ENCODE assay signal across 15 cellular contexts in the genomic region with DNA sequence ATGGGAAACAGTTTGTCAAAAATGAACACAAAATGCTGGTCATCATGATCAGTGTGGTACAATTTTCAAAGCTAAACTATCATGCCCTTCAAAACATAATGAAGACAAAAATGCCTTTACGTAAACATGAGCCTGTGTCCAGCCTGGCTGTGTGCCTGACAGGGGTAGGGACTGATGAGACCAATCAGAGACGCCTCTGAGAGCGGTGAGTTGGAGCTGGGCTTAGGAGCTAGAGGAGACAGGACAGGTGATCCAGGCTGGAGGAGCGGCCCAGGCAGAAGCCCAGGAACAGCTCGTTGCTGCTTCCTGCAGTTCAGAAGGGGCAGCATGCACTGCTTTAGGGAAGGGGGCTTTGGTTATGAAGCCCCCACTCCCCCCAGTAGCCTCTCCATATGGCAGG.
DNase-seq lines count a peak whose midpoint lies in the region; ATAC-seq and TF ChIP-seq lines count a peak whose summit lies in the region.
"Had no signal": no experiment of that assay in that cellular context is flagged by ENCODE, and none has a peak within 500 bp of the region (broad histone marks: within the 10 kb centered on the region; RNA-seq: fewer than 3 reads in every experiment).

No MANE protein-coding gene starts in this region.

- intact Hi-C loops in esophagus muscularis mucosa (cut with DNase I): no loop called here

- peaks cover 0 to 69% (median 30%) of the 10 kb centered on the region in 10 experiments; a peak in 17 of 20 replicates for H3K4me1 ChIP-seq in BLaER1 treated with 17β-estradiol and CSF1 and Interleukin-3, amounts not matched to agents 10 nM and 100 nM
- H3K4me1 ChIP-seq in esophagus muscularis mucosa (peaks cover 20 to 47% (median 43%) of the 10 kb centered on the region in 4 donors), thoracic aorta (ENCODE audit: control insufficient read depth in 1 of 2, low read depth in 2 of 2) (peaks cover 12 to 59% of the 10 kb centered on the region in 2 donors)
- H3K4me1 ChIP-seq: BLaER1 had no signal

- H3K4me2 ChIP-seq in BLaER1 treated with 17β-estradiol and CSF1 and Interleukin-3, amounts not matched to agents 10 nM and 100 nM: peak overlapping the region in 5 of 11 experiments; percentile 7 to 46 (median 24); a peak in 6 of 22 replicates
- H3K4me2 ChIP-seq: BLaER1 had no signal

- H3K4me1 Mint-ChIP-seq in activated T-cell treated with anti-CD3 and anti-CD28 coated beads, Interleukin-2, amount 50 U/mL, for 72 hours (ENCODE audit: low read depth): no peaks in the 10 kb centered on the region
- H3K4me1 Mint-ChIP-seq: CD4-positive, CD25-positive, alpha-beta regulatory T cell had no signal

- TF ChIP-seq CTCF in esophagus muscularis mucosa (IDR thresholded peaks at IDR 0.05) (peak in 2 of 3 experiments; percentile 18 to 32), thoracic aorta (IDR thresholded peaks at IDR 0.05) (no peak)

- H3K4me3 Mint-ChIP-seq in activated T-cell treated with anti-CD3 and anti-CD28 coated beads, Interleukin-2, amount 50 U/mL, for 72 hours: no peak overlapping the region
- H3K4me3 Mint-ChIP-seq: CD4-positive, CD25-positive, alpha-beta regulatory T cell had no signal

- TF ChIP-seq EP300 in esophagus muscularis mucosa (IDR thresholded peaks at IDR 0.05): no peak

- no peaks in the 10 kb centered on the region for H3K9me3 ChIP-seq in BLaER1 treated with 17β-estradiol and CSF1 and Interleukin-3, amounts not matched to agents 10 nM and 100 nM (replicated peaks in 1 of 11)
- H3K9me3 ChIP-seq in esophagus muscularis mucosa: no peaks in the 10 kb centered on the region
- H3K9me3 ChIP-seq in thoracic aorta: no peaks in the 10 kb centered on the region
- H3K9me3 ChIP-seq: BLaER1 had no signal

- no peak overlapping the region for H3K4me3 ChIP-seq in BLaER1 treated with 17β-estradiol and CSF1 and Interleukin-3, amounts not matched to agents 10 nM and 100 nM
- H3K4me3 ChIP-seq in esophagus muscularis mucosa: no peak overlapping the region
- H3K4me3 ChIP-seq in thoracic aorta: no peak overlapping the region
- H3K4me3 ChIP-seq in H7 (ENCODE audit: insufficient read depth, low read depth, low read length): no peak overlapping the region
- H3K4me3 ChIP-seq: BLaER1, GM12878, K562 had no signal

- H3K27me3 Mint-ChIP-seq in activated T-cell treated with anti-CD3 and anti-CD28 coated beads, Interleukin-2, amount 50 U/mL, for 72 hours (ENCODE audit: low read depth): no peaks in the 10 kb centered on the region

- no peaks in the 10 kb centered on the region for H3K27me3 ChIP-seq in BLaER1 treated with 17β-estradiol and CSF1 and Interleukin-3, amounts not matched to agents 10 nM and 100 nM
- H3K27me3 ChIP-seq in esophagus muscularis mucosa (no peaks in the 10 kb centered on the region), thoracic aorta (replicated peaks; ENCODE audit: insufficient read depth) (no peaks in the 10 kb centered on the region), H7 (ENCODE audit: control insufficient read depth, insufficient read depth, low read length) (no peaks in the 10 kb centered on the region)
- H3K27me3 ChIP-seq: BLaER1 had no signal

- WGBS in esophagus muscularis mucosa: 48% methylated on average over 4 of the region's 5 CpGs

- H3K27ac ChIP-seq in BLaER1 treated with 17β-estradiol and CSF1 and Interleukin-3, amounts not matched to agents 10 nM and 100 nM: peak overlapping the region in 8 of 11 experiments; percentile 9 to 51 (median 38); a peak in 12 of 22 replicates
- H3K27ac ChIP-seq in esophagus muscularis mucosa (replicated peaks in 1 of 4) (peak overlapping the region; percentile 66 to 82 (median 78)), thoracic aorta (peak overlapping the region; percentile 68 to 69)
- H3K27ac ChIP-seq: 22Rv1, BLaER1, HL-60 had no signal

- no peak for ATAC-seq in thoracic aorta (ENCODE audit: insufficient number of reproducible peaks, low FRiP score, low read depth)
- ATAC-seq in activated T-cell treated with anti-CD3 and anti-CD28 coated beads, Interleukin-2, amount 50 U/mL, for 72 hours (replicated peaks in 1 of 2): no peak
- no peak for ATAC-seq in GM21529 (IDR thresholded peaks at IDR 0.05; ENCODE audit: unreplicated experiment)
- ATAC-seq: GM12878, HCT116, K562 had no signal

- H3K27ac Mint-ChIP-seq in activated T-cell treated with anti-CD3 and anti-CD28 coated beads, Interleukin-2, amount 50 U/mL, for 72 hours: no peak overlapping the region
- H3K27ac Mint-ChIP-seq: CD4-positive, CD25-positive, alpha-beta regulatory T cell had no signal

- H3K9ac ChIP-seq in BLaER1 treated with 17β-estradiol and CSF1 and Interleukin-3, amounts not matched to agents 10 nM and 100 nM: peak overlapping the region in 5 of 11 experiments; percentile 1 to 55 (median 21); a peak in 5 of 22 replicates
- H3K9ac ChIP-seq: BLaER1 had no signal

- no peaks in the 10 kb centered on the region for H3K36me3 Mint-ChIP-seq in activated T-cell treated with anti-CD3 and anti-CD28 coated beads, Interleukin-2, amount 50 U/mL, for 72 hours (ENCODE audit: insufficient read depth in 2 of 2)
- H3K36me3 Mint-ChIP-seq: CD4-positive, CD25-positive, alpha-beta regulatory T cell had no signal

- no peak for TF ChIP-seq POLR2A in esophagus muscularis mucosa (IDR thresholded peaks at IDR 0.05; ENCODE audit: low read depth)

- H3K36me3 ChIP-seq in BLaER1 treated with 17β-estradiol and CSF1 and Interleukin-3, amounts not matched to agents 10 nM and 100 nM: peaks cover 4 to 72% (median 33%) of the 10 kb centered on the region in 11 experiments; a peak in 18 of 22 replicates
- H3K36me3 ChIP-seq in esophagus muscularis mucosa: peaks cover 0 to 59% (median 34%) of the 10 kb centered on the region in 4 donors
- H3K36me3 ChIP-seq in thoracic aorta: peaks cover 79% of the 10 kb centered on the region
- peaks cover 15% of the 10 kb centered on the region for H3K36me3 ChIP-seq in H7 (replicated peaks; ENCODE audit: control insufficient read depth, insufficient read depth, low read length)

- DNase-seq in cerebellar cortex (ENCODE audit: low spot score) (peak; percentile 63), esophagus muscularis mucosa (ENCODE audit: extremely low spot score) (no peak), thoracic aorta (ENCODE audit: low spot score) (no peak), H7 (no peak)
- no peak for DNase-seq in activated T-cell treated with anti-CD3 and anti-CD28 coated beads, Interleukin-2, amount 50 U/mL, for 72 hours
- DNase-seq in activated CD8-positive, alpha-beta memory T cell treated with anti-CD3 and anti-CD28 coated beads, Interleukin-2, amount 50 U/mL, for 48 hours: no peak
- DNase-seq: CD4-positive, CD25-positive, alpha-beta regulatory T cell had no signal

- H3K9me3 Mint-ChIP-seq in activated T-cell treated with anti-CD3 and anti-CD28 coated beads, Interleukin-2, amount 50 U/mL, for 72 hours: no peaks in the 10 kb centered on the region
- H3K9me3 Mint-ChIP-seq: CD4-positive, CD25-positive, alpha-beta regulatory T cell had no signal

- no peaks in the 10 kb centered on the region for H4K20me1 ChIP-seq in BLaER1 treated with 17β-estradiol and CSF1 and Interleukin-3, amounts not matched to agents 10 nM and 100 nM
- H4K20me1 ChIP-seq: BLaER1 had no signal
